In the genomic region with DNA sequence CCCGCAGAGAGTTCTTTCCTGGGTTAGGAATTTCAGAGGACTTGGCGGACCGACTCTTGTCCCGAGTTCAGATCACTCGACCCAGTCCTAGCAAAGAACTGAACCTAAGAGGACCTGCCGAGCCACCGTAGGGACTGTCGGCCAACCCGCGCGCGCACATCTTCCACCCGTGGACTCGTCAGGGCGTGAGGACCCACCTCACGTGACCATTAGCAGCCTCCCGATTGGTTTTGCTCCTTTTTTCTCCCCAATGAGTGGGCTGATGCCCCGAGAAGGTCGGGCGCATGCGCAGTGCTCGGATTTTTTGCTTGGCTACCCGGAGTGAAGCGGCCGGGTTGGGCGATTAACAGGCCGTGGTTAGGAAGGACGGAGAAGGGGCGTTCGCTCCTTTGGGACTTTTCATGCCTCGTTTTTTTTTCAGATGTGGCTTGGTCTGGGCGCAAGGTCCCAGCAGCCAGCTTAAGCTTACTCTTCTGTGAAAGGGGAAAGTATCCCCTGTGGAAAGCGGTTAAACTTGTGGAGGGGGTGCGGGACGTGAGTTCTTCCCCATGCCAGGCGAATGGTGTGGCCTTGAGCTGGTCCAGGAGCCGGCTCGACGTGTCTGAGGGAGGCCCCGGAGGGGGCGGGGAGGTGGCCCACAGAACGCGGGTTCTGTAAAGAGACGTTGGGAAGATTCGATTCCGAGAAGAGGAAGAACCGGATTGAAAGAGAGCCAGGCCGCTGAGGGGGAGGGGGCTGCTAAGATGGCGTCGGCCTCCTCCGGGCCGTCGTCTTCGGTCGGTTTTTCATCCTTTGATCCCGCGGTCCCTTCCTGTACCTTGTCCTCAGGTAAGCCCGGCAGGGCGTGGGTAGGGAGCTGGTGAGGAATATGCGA, we compare ENCODE assay signal across 8 cellular contexts. TPM values are rescaled to one million over a fixed set of nuclear protein-coding genes. Genes with fewer than 3 reads are reported as not detected.
DNase-seq lines count a peak whose midpoint lies in the region; ATAC-seq and TF ChIP-seq lines count a peak whose summit lies in the region.

A gene with protein sequence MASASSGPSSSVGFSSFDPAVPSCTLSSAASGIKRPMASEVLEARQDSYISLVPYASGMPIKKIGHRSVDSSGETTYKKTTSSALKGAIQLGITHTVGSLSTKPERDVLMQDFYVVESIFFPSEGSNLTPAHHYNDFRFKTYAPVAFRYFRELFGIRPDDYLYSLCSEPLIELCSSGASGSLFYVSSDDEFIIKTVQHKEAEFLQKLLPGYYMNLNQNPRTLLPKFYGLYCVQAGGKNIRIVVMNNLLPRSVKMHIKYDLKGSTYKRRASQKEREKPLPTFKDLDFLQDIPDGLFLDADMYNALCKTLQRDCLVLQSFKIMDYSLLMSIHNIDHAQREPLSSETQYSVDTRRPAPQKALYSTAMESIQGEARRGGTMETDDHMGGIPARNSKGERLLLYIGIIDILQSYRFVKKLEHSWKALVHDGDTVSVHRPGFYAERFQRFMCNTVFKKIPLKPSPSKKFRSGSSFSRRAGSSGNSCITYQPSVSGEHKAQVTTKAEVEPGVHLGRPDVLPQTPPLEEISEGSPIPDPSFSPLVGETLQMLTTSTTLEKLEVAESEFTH (plus strand): TSS at position 299 of the 874 bp plus-strand sequence. CDS start 445 bp downstream, at position 744.

- H4K20me1 ChIP-seq in Loucy (ENCODE audit: insufficient read depth, low read length, poor library complexity, severe bottlenecking): peaks cover 39% of the 10 kb centered on the region

- H2AFZ ChIP-seq in Loucy (ENCODE audit: low read length): peak within 1 kb of the TSS; percentile 98

- peaks cover 50% of the 10 kb centered on the region for H3K79me2 ChIP-seq in Loucy (ENCODE audit: insufficient read depth, low read length)

- no peaks in the 10 kb centered on the region; the same call in 1 of the 2 replicates for H3F3A ChIP-seq in Loucy (ENCODE audit: low read depth)

- H3K4me2 ChIP-seq in Loucy (ENCODE audit: low read depth, low read length, poor library complexity, severe bottlenecking): peak within 1 kb of the TSS; percentile 97

- H3K4me1 ChIP-seq in Loucy (ENCODE audit: insufficient read depth, low read length, poor library complexity, severe bottlenecking): peaks cover 39% of the 10 kb centered on the region

- H3K36me3 ChIP-seq in Loucy (ENCODE audit: insufficient read depth, low read length): peaks cover 4% of the 10 kb centered on the region; the same call in 1 of the 2 replicates

- H3K4me3 Mint-ChIP-seq in natural killer cell: peak within 1 kb of the TSS; percentile 100

- DNase-seq in EH (ENCODE audit: low read depth): peak; percentile 99
- peak; percentile 97 for DNase-seq in H4 (ENCODE audit: low spot score)
- peak; percentile 97 for DNase-seq in activated T-helper 9 cell treated with anti-CD3 and anti-CD28 coated beads, Interleukin-2, amount 50 U/mL, for 16 hours (ENCODE audit: low read depth)
- DNase-seq in fibroblast of peridontal ligament (ENCODE audit: extremely low read depth): peak; percentile 99
- peak; percentile 98 for DNase-seq in natural killer cell
- DNase-seq in stimulated activated naive CD4-positive, alpha-beta T cell treated with Interleukin-2 at 50 U/mL for 16 hours (lab: John Stamatoyannopoulos, UW): peak; percentile 98

- TF ChIP-seq CTCF in Loucy (conservative IDR thresholded peaks at IDR 0.05; ENCODE audit: low read length) (no peak), natural killer cell (IDR thresholded peaks at IDR 0.05) (no peak)

- H3K27ac Mint-ChIP-seq in natural killer cell: peak within 1 kb of the TSS; percentile 98 to 99

- no peaks in the 10 kb centered on the region for H3K9me2 ChIP-seq in Loucy (replicated peaks; ENCODE audit: low read depth, low read length)

- H3K9me3 Mint-ChIP-seq in natural killer cell: no peaks in the 10 kb centered on the region

- no peaks in the 10 kb centered on the region for H3K9me3 ChIP-seq in Loucy (ENCODE audit: insufficient read depth, low read depth, low read length)

- TF ChIP-seq POLR2A in Raji (IDR thresholded peaks at IDR 0.05; ENCODE audit: insufficient read depth, low read depth, low read length): peak; percentile 84

- peaks cover 7% of the 10 kb centered on the region in 2 donors for H3K27me3 Mint-ChIP-seq in natural killer cell (ENCODE audit: low read depth in 2 of 2)

- H3K4me3 ChIP-seq in Loucy (ENCODE audit: low read length, poor library complexity, severe bottlenecking): peak within 1 kb of the TSS; percentile 86

- no peaks in the 10 kb centered on the region for H3K36me3 Mint-ChIP-seq in natural killer cell

- no peaks in the 10 kb centered on the region for H3K27me3 ChIP-seq in Loucy (ENCODE audit: insufficient read depth, low read length, poor library complexity, severe bottlenecking)

- ATAC-seq in natural killer cell: peak; percentile 95 to 99 (median 97)

- peaks cover 28 to 29% of the 10 kb centered on the region in 2 donors for H3K4me1 Mint-ChIP-seq in natural killer cell

- intact Hi-C loops in natural killer cell (cut with micrococcal nuclease): loop anchor here (1.0 kb wide), 2 partner anchors 8 to 53 kb away; partner anchors contain the start of gene VPS72

- peak within 1 kb of the TSS; percentile 84 for H3K9ac ChIP-seq in Loucy (ENCODE audit: low read depth, low read length, poor library complexity, severe bottlenecking)

RNA-seq across cellular contexts. Expression of the gene that starts here (rescaled TPM):
- total RNA-seq in H4 (2014; rRNA removed; shearing (Covaris generic)): 28.2 and 34.0 TPM in 2 replicates
- total RNA-seq in natural killer cell: 10 to 100 TPM; 42.0 to 65.2 (median 44.6) TPM

Comparison
In these comparisons a context has a peak if more than half of its experiments do, and no peak if none do; other contexts are left out.
1. Peak in every context shown above with its lines: DNase-seq, ATAC-seq and H3K4me3 ChIP-seq.